Comparison of ENCODE assay signal across 20 cellular contexts in genomic region chr14:74786916-74787315, GRCh38.
"Had no signal": no experiment of that assay in that cellular context is flagged by ENCODE, and none has a peak within 500 bp of the region (broad histone marks: within the 10 kb centered on the region; RNA-seq: fewer than 3 reads in every experiment).

No MANE protein-coding gene starts in this region.

- H3K9me3 Mint-ChIP-seq: central memory CD8-positive, alpha-beta T cell; dendritic cell treated with granulocyte-macrophage colony-stimulating factor and Interleukin-4, amounts not matched to agents 40 ng/mL and 50 ng/mL, for 4 days; effector memory CD8-positive, alpha-beta T cell; immature natural killer cell had no signal

- ATAC-seq: effector memory CD8-positive, alpha-beta T cell; left cardiac atrium; lower lobe of right lung; sciatic nerve; stimulated activated naive B cell treated with anti-CD40 and anti-IgM and Interleukin-4, amounts not matched to agents 10 μg/mL and 1 μg/mL and 100 μg/mL, for 72 hours; T-cell had no signal

- H3K27me3 ChIP-seq: spleen, tibial nerve, vagina had no signal

- DNase-seq: activated CD4-positive, alpha-beta T cell treated with anti-CD3 and anti-CD28 coated beads, Interleukin-2, amount 50 U/mL, for 1 hour; activated CD4-positive, CD25-positive, alpha-beta regulatory T cell; activated gamma-delta T cell; activated T-cell treated with anti-CD3 and anti-CD28 coated beads, Interleukin-2, amount 50 U/mL, for 1 hour; effector memory CD8-positive, alpha-beta T cell; foreskin fibroblast; immature natural killer cell; left cardiac atrium; lower lobe of right lung; naive B cell; spleen; stimulated activated CD4-positive, alpha-beta T cell treated with anti-CD3 and anti-CD28 coated beads, Interleukin-2, amount 100 ng/mL, for 24 hours; stimulated activated naive B cell treated with anti-CD40 and anti-IgM and Interleukin-4, amounts not matched to agents 10 μg/mL and 1 μg/mL and 100 μg/mL, for 72 hours; T-cell had no signal

- H3K27ac ChIP-seq: lower lobe of right lung, spleen, vagina had no signal

- H3K27ac Mint-ChIP-seq: dendritic cell treated with granulocyte-macrophage colony-stimulating factor and Interleukin-4, amounts not matched to agents 40 ng/mL and 50 ng/mL, for 4 days; progenitor cell of endocrine pancreas; stimulated activated naive B cell treated with anti-CD40 and anti-IgM and Interleukin-4, amounts not matched to agents 10 μg/mL and 1 μg/mL and 100 μg/mL, for 72 hours had no signal

- H3K4me3 ChIP-seq: lower lobe of right lung, spleen, tibial nerve, vagina had no signal

- H3K4me3 Mint-ChIP-seq: central memory CD8-positive, alpha-beta T cell; dendritic cell treated with granulocyte-macrophage colony-stimulating factor and Interleukin-4, amounts not matched to agents 40 ng/mL and 50 ng/mL, for 4 days; effector memory CD8-positive, alpha-beta T cell; immature natural killer cell; naive B cell; stimulated activated naive B cell treated with anti-CD40 and anti-IgM and Interleukin-4, amounts not matched to agents 10 μg/mL and 1 μg/mL and 100 μg/mL, for 72 hours; T-cell had no signal

- H3K9me3 ChIP-seq: lower lobe of right lung, spleen, tibial nerve, vagina had no signal

- H3K27me3 Mint-ChIP-seq: central memory CD8-positive, alpha-beta T cell; dendritic cell treated with granulocyte-macrophage colony-stimulating factor and Interleukin-4, amounts not matched to agents 40 ng/mL and 50 ng/mL, for 4 days; effector memory CD8-positive, alpha-beta T cell; naive B cell; progenitor cell of endocrine pancreas; stimulated activated naive B cell treated with anti-CD40 and anti-IgM and Interleukin-4, amounts not matched to agents 10 μg/mL and 1 μg/mL and 100 μg/mL, for 72 hours; T-cell had no signal
